In genomic region chr3:131328739-131329138, GRCh38 we compare ENCODE assay signal across 1 cellular context.
TF ChIP-seq lines count a peak whose summit lies in the region.

No MANE protein-coding gene starts in this region.

TF ChIP-seq in SK-N-SH treated with all-trans-retinoic acid at 6 μM for 48 hours, 23 proteins besides CTCF, POLR2A, EP300 and RAD21 (continued from another document):
- TF ChIP-seq PATZ1 (CRISPR knock-in tag; IDR thresholded peaks at IDR 0.05; ENCODE audit: borderline replicate concordance) = no peak
- no peak for TF ChIP-seq ZNF8 (CRISPR knock-in tag; IDR thresholded peaks at IDR 0.05)
- TF ChIP-seq ZFP3 (CRISPR knock-in tag; IDR thresholded peaks at IDR 0.05) = no peak
- TF ChIP-seq, protein P1, sequence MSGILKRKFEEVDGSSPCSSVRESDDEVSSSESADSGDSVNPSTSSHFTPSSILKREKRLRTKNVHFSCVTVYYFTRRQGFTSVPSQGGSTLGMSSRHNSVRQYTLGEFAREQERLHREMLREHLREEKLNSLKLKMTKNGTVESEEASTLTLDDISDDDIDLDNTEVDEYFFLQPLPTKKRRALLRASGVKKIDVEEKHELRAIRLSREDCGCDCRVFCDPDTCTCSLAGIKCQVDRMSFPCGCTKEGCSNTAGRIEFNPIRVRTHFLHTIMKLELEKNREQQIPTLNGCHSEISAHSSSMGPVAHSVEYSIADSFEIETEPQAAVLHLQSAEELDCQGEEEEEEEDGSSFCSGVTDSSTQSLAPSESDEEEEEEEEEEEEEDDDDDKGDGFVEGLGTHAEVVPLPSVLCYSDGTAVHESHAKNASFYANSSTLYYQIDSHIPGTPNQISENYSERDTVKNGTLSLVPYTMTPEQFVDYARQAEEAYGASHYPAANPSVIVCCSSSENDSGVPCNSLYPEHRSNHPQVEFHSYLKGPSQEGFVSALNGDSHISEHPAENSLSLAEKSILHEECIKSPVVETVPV (CRISPR knock-in tag; IDR thresholded peaks at IDR 0.05) = no peak
- TF ChIP-seq ZNF565 (CRISPR knock-in tag; conservative IDR thresholded peaks at IDR 0.05; ENCODE audit: low read depth) = no peak
